ENCODE assay signal across 11 cellular contexts in genomic region chr11:113593698-113594308, GRCh38.
DNase-seq lines count a peak whose midpoint lies in the region; ATAC-seq, FAIRE-seq and TF ChIP-seq lines count a peak whose summit lies in the region.
"Had no signal": no experiment of that assay in that cellular context is flagged by ENCODE, and none has a peak within 500 bp of the region (broad histone marks: within the 10 kb centered on the region; RNA-seq: fewer than 3 reads in every experiment).

No MANE protein-coding gene starts in this region.

- FAIRE-seq in RCC 7860 (lab: Jason Lieb, UNC) = no peak
- FAIRE-seq: A549 had no signal

- H3K4me3 Mint-ChIP-seq in activated CD4-positive, alpha-beta T cell treated with anti-CD3 and anti-CD28 coated beads for 36 hours = no peak overlapping the region
- H3K4me3 Mint-ChIP-seq: WTC11 had no signal

- H3K27ac Mint-ChIP-seq in activated CD4-positive, alpha-beta T cell treated with anti-CD3 and anti-CD28 coated beads for 36 hours = no peak overlapping the region
- H3K27ac Mint-ChIP-seq: WTC11 had no signal

- peaks cover 5% of the 10 kb centered on the region for H3K9me3 Mint-ChIP-seq in activated CD4-positive, alpha-beta T cell treated with anti-CD3 and anti-CD28 coated beads for 36 hours (ENCODE audit: low read depth)

- peaks cover 11% of the 10 kb centered on the region for H3K4me1 Mint-ChIP-seq in activated CD4-positive, alpha-beta T cell treated with anti-CD3 and anti-CD28 coated beads for 36 hours

- H3K27ac ChIP-seq in vagina = no peak overlapping the region
- H3K27ac ChIP-seq: A549 had no signal

- peaks cover 39% of the 10 kb centered on the region for H3K27me3 Mint-ChIP-seq in activated CD4-positive, alpha-beta T cell treated with anti-CD3 and anti-CD28 coated beads for 36 hours

- H3K36me3 Mint-ChIP-seq in activated CD4-positive, alpha-beta T cell treated with anti-CD3 and anti-CD28 coated beads for 36 hours (ENCODE audit: low read depth) = no peaks in the 10 kb centered on the region

- intact Hi-C loops in activated CD4-positive, alpha-beta T cell treated with anti-CD3 and anti-CD28 coated beads for 36 hours (cut with DNase I, micrococcal nuclease) = no loop called here
- intact Hi-C loops in vagina (cut with DNase I) = no loop called here

- POLR2A ChIA-PET in activated CD4-positive, alpha-beta T cell treated with anti-CD3 and anti-CD28 coated beads for 36 hours (lab: Charles Lee) = no interaction called here

- H3K4me1 ChIP-seq in vagina = no peaks in the 10 kb centered on the region
- H3K4me1 ChIP-seq: A549 had no signal

- CTCF ChIA-PET in activated CD4-positive, alpha-beta T cell treated with anti-CD3 and anti-CD28 coated beads for 36 hours (lab: Charles Lee) = no interaction called here

- H3K4me3 ChIP-seq in vagina = no peak overlapping the region
- H3K4me3 ChIP-seq: A549 had no signal

- no peak for TF ChIP-seq POLR2A in vagina (IDR thresholded peaks at IDR 0.05)

- no peaks in the 10 kb centered on the region for H3K27me3 ChIP-seq in vagina

- TF ChIP-seq CTCF in vagina (IDR thresholded peaks at IDR 0.05) = no peak

- no peaks in the 10 kb centered on the region for H3K9me3 ChIP-seq in vagina
- H3K9me3 ChIP-seq: A549 had no signal

- peak; percentile 56 for DNase-seq in activated CD4-positive, alpha-beta T cell treated with anti-CD3 and anti-CD28 coated beads for 36 hours
- no peak for DNase-seq in activated CD4-positive, alpha-beta T cell treated with anti-CD3 and anti-CD28 coated beads, Interleukin-2, amount 50 U/mL, for 1 hour
- DNase-seq in RCC 7860 (ENCODE audit: low spot score) (peak; percentile 16), amniotic stem cell (lab: John Stamatoyannopoulos, UW) (no peak), activated gamma-delta T cell treated with Interleukin-2 at 50 U/mL for 16 hours (no peak), vagina (ENCODE audit: extremely low spot score in 2 of 2) (no peak)
- peak; percentile 5 for DNase-seq in stimulated activated CD4-positive, alpha-beta T cell treated with anti-CD3 and anti-CD28 coated beads, Interleukin-4, amount 100 ng/mL, for 24 hours
- DNase-seq: NCI-H1048 had no signal

- H3K36me3 ChIP-seq in vagina = no peaks in the 10 kb centered on the region

- peak; percentile 85 for ATAC-seq in activated CD4-positive, alpha-beta T cell treated with anti-CD3 and anti-CD28 coated beads for 36 hours
- peak; percentile 67 for ATAC-seq in HG02623 (IDR thresholded peaks at IDR 0.05; ENCODE audit: unreplicated experiment)
- ATAC-seq: A549, WTC11 had no signal

Comparison
In these comparisons a context has a peak if more than half of its experiments do, and no peak if none do; other contexts are left out.
1. DNase-seq: peak in activated CD4-positive, alpha-beta T cell treated with anti-CD3 and anti-CD28 coated beads for 36 hours (single experiment), RCC 7860 (single experiment) and stimulated activated CD4-positive, alpha-beta T cell treated with anti-CD3 and anti-CD28 coated beads, Interleukin-4, amount 100 ng/mL, for 24 hours (single experiment); none in activated CD4-positive, alpha-beta T cell treated with anti-CD3 and anti-CD28 coated beads, Interleukin-2, amount 50 U/mL, for 1 hour (single experiment), amniotic stem cell (single experiment), activated gamma-delta T cell treated with Interleukin-2 at 50 U/mL for 16 hours (single experiment) and vagina (0 of 2).